Comparison of ENCODE assay signal across 8 cellular contexts in the genomic region with DNA sequence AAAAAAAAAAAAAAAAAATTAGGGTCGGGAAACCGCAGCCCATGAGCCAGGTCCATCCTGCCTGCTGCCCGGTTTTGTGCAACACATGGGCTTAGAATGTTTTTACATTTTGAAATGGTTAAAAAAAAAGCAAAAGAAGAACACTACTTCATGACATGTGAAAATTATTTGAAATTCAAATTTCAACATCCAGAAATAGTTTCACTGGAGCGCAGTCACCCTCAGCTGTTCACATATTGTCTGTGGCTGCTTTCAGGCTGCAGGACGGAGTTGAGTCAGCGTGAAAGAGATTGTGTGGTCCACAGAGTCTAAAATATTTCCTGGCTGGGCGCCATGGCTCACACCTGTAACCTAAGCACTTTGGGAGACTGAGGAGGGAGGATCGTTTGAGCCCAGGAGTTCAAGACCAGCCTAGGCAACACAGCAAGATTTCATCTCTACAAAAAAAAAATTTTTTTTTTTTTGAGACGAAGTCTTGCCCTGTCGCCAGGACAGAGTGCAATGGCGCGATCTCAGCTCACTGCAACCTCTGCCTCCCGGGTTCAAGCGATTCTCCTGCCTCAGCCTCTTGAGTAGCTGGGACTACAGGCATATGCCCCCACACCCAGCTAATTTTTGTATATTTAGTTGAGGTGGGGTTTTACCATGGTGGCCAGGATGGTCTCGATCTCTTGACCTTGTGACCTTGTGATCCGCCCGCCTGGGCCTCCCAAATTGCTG.
DNase-seq lines count a peak whose midpoint lies in the region; ATAC-seq and TF ChIP-seq lines count a peak whose summit lies in the region.

No MANE protein-coding gene starts in this region.

- no peaks in the 10 kb centered on the region for H3K36me3 Mint-ChIP-seq in activated T-helper 17 cell treated with anti-CD3 and anti-CD28 coated beads, Interleukin-2, amount 50 U/mL, for 72 hours (ENCODE audit: low read depth)

- no peak overlapping the region for H3K23ac ChIP-seq in mesendoderm (ENCODE audit: low read length)

- no peak overlapping the region for H2AK5ac ChIP-seq in mesendoderm (ENCODE audit: low read length)

- WGBS in mesendoderm (ENCODE audit: extremely low coverage, insufficient coverage, low lambda C conversion rate), result no CpG with 5 or more reads among the region's 17 CpGs

- H3K36me3 ChIP-seq in OCI-LY1 (ENCODE audit: insufficient read depth, low read length), result peaks cover 8% of the 10 kb centered on the region; the same call in 1 of the 2 replicates
- H3K36me3 ChIP-seq in mesendoderm (ENCODE audit: control insufficient read depth, insufficient read depth, low read length), result no peaks in the 10 kb centered on the region

- H3K4me2 ChIP-seq in OCI-LY1 (ENCODE audit: low read length) (peak overlapping the region; percentile 34), mesendoderm (ENCODE audit: low read length) (no peak overlapping the region)

- peak overlapping the region; percentile 99 for H3K27ac ChIP-seq in OCI-LY1 (ENCODE audit: low read depth, low read length, poor library complexity, severe bottlenecking)
- H3K27ac ChIP-seq in mesendoderm (ENCODE audit: low read depth, low read length), result no peak overlapping the region

- H3K27me3 Mint-ChIP-seq in activated T-helper 17 cell treated with anti-CD3 and anti-CD28 coated beads, Interleukin-2, amount 50 U/mL, for 72 hours, result peaks cover 19% of the 10 kb centered on the region

- H3K4me1 Mint-ChIP-seq in activated T-helper 17 cell treated with anti-CD3 and anti-CD28 coated beads, Interleukin-2, amount 50 U/mL, for 72 hours, result peaks cover 2% of the 10 kb centered on the region

- no peaks in the 10 kb centered on the region for H3K9me3 ChIP-seq in OCI-LY1 (ENCODE audit: low read length)

- H2AFZ ChIP-seq in OCI-LY1 (ENCODE audit: low read length), result no peak overlapping the region

- no peaks in the 10 kb centered on the region for H3K79me1 ChIP-seq in mesendoderm (ENCODE audit: low read length)

- no peak overlapping the region; the same call in 1 of the 2 replicates for H3K9ac ChIP-seq in OCI-LY1 (ENCODE audit: low read length)
- H3K9ac ChIP-seq in mesendoderm (ENCODE audit: low read length), result no peak overlapping the region

- ATAC-seq in HG02798 (IDR thresholded peaks at IDR 0.05; ENCODE audit: poor library complexity, unreplicated experiment), result peak; percentile 92
- ATAC-seq in activated T-helper 17 cell treated with anti-CD3 and anti-CD28 coated beads, Interleukin-2, amount 50 U/mL, for 72 hours (replicated peaks), result no peak

- no peaks in the 10 kb centered on the region for H3K27me3 ChIP-seq in OCI-LY1 (ENCODE audit: insufficient read depth, low read length)
- no peaks in the 10 kb centered on the region for H3K27me3 ChIP-seq in mesendoderm (ENCODE audit: insufficient read depth, low read length, poor library complexity)

- no peak overlapping the region for H2BK120ac ChIP-seq in mesendoderm (ENCODE audit: low read depth, low read length)

- H3K79me2 ChIP-seq in OCI-LY1 (ENCODE audit: insufficient read depth, low read length) (no peaks in the 10 kb centered on the region), mesendoderm (ENCODE audit: control insufficient read depth, insufficient read depth, low read length) (no peaks in the 10 kb centered on the region)

- no peak for TF ChIP-seq CTCF in OCI-LY1 (IDR thresholded peaks at IDR 0.05; ENCODE audit: low read length)

- no peaks in the 10 kb centered on the region for H3F3A ChIP-seq in OCI-LY1 (ENCODE audit: insufficient read depth, low read length)

- H2BK5ac ChIP-seq in mesendoderm (ENCODE audit: low read length), result no peak overlapping the region

- H3K4me3 Mint-ChIP-seq in activated T-helper 17 cell treated with anti-CD3 and anti-CD28 coated beads, Interleukin-2, amount 50 U/mL, for 72 hours, result no peak overlapping the region

- H3K56ac ChIP-seq in mesendoderm (ENCODE audit: low read length), result no peak overlapping the region

- H4K5ac ChIP-seq in mesendoderm (ENCODE audit: low read length), result no peak overlapping the region

- no peak overlapping the region for H3K18ac ChIP-seq in mesendoderm (ENCODE audit: low read length)

- H4K8ac ChIP-seq in mesendoderm (ENCODE audit: low read depth, low read length), result no peak overlapping the region

- no peaks in the 10 kb centered on the region for H3K9me2 ChIP-seq in OCI-LY1 (ENCODE audit: low read depth, low read length)

- H3K4me3 ChIP-seq in OCI-LY1 (ENCODE audit: low read depth, low read length, poor library complexity, severe bottlenecking) (no peak overlapping the region), mesendoderm (ENCODE audit: low read length) (no peak overlapping the region)

- no peak overlapping the region for H2BK15ac ChIP-seq in mesendoderm (replicated peaks; ENCODE audit: low read depth)

- H3K9me3 Mint-ChIP-seq in activated T-helper 17 cell treated with anti-CD3 and anti-CD28 coated beads, Interleukin-2, amount 50 U/mL, for 72 hours, result peaks cover 5% of the 10 kb centered on the region

- H3K4ac ChIP-seq in mesendoderm (ENCODE audit: low read depth, low read length), result no peak overlapping the region

- H3K4me1 ChIP-seq in OCI-LY1 (ENCODE audit: insufficient read depth, low read length, severe bottlenecking) (peaks cover 83% of the 10 kb centered on the region), mesendoderm (ENCODE audit: control insufficient read depth, low read depth, low read length) (no peaks in the 10 kb centered on the region)

- no peak overlapping the region for H3K27ac Mint-ChIP-seq in activated T-helper 17 cell treated with anti-CD3 and anti-CD28 coated beads, Interleukin-2, amount 50 U/mL, for 72 hours

- peak; percentile 60 for DNase-seq in activated CD8-positive, alpha-beta memory T cell treated with anti-CD3 and anti-CD28 coated beads, Interleukin-2, amount 50 U/mL, for 48 hours
- no peak for DNase-seq in activated CD8-positive, alpha-beta memory T cell treated with anti-CD3 and anti-CD28 coated beads for 24 hours
- peak; percentile 47 for DNase-seq in stimulated activated CD8-positive, alpha-beta memory T cell treated with anti-CD3 and anti-CD28 coated beads, Interleukin-4, amount 100 ng/mL, for 48 hours
- DNase-seq in NK-92 treated with Interleukin-12 subunit alpha and Interleukin-12 subunit beta, amount 100 ng/mL, for 24 hours (lab: John Stamatoyannopoulos, UW), result no peak
- DNase-seq in mesendoderm, result no peak

- H4K20me1 ChIP-seq in OCI-LY1 (ENCODE audit: insufficient read depth, low read length), result no peaks in the 10 kb centered on the region

Comparison
In these comparisons a context has a peak if more than half of its experiments do, and no peak if none do; other contexts are left out.
1. DNase-seq: peak in activated CD8-positive, alpha-beta memory T cell treated with anti-CD3 and anti-CD28 coated beads, Interleukin-2, amount 50 U/mL, for 48 hours (single experiment) and stimulated activated CD8-positive, alpha-beta memory T cell treated with anti-CD3 and anti-CD28 coated beads, Interleukin-4, amount 100 ng/mL, for 48 hours (single experiment); none in activated CD8-positive, alpha-beta memory T cell treated with anti-CD3 and anti-CD28 coated beads for 24 hours (single experiment), NK-92 treated with Interleukin-12 subunit alpha and Interleukin-12 subunit beta, amount 100 ng/mL, for 24 hours (single experiment) and mesendoderm (single experiment).